2 cellular contexts compared by ENCODE assay signal in the genomic region with DNA sequence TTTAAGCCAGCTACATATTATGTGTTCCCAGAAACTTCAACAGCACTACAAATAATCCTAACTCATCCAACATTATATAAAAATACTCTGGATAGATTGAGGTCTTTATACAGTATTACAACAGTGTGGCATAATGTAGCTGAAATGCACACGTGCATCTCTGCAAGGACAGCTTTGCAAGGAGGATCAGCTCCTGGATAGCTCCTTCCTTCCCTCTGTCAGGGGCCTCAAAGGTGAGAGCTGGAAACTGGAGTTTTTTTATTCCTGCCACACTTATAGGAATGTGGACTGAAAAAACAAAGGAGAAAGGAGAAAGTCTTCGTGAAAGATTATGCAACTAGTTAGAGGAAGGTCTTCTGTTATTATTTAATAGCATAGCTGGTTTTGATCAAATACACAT.
TF ChIP-seq lines count a peak whose summit lies in the region.

No MANE protein-coding gene starts in this region.

TF ChIP-seq in HepG2, 621 proteins besides CTCF, POLR2A, EP300 and RAD21 (continued from another document):
- TF ChIP-seq REST (IDR thresholded peaks at IDR 0.05; ENCODE audit: borderline replicate concordance in 1 of 2, low read depth in 1 of 2, low read length in 2 of 2): 0 out of 4 replicates have a peak, but pooled peaks of 1 of the 2 experiments have one; percentile 64

TF ChIP-seq in WTC11, 78 proteins besides CTCF, POLR2A, EP300 and RAD21 (continued from another document):
- TF ChIP-seq, protein P1, sequence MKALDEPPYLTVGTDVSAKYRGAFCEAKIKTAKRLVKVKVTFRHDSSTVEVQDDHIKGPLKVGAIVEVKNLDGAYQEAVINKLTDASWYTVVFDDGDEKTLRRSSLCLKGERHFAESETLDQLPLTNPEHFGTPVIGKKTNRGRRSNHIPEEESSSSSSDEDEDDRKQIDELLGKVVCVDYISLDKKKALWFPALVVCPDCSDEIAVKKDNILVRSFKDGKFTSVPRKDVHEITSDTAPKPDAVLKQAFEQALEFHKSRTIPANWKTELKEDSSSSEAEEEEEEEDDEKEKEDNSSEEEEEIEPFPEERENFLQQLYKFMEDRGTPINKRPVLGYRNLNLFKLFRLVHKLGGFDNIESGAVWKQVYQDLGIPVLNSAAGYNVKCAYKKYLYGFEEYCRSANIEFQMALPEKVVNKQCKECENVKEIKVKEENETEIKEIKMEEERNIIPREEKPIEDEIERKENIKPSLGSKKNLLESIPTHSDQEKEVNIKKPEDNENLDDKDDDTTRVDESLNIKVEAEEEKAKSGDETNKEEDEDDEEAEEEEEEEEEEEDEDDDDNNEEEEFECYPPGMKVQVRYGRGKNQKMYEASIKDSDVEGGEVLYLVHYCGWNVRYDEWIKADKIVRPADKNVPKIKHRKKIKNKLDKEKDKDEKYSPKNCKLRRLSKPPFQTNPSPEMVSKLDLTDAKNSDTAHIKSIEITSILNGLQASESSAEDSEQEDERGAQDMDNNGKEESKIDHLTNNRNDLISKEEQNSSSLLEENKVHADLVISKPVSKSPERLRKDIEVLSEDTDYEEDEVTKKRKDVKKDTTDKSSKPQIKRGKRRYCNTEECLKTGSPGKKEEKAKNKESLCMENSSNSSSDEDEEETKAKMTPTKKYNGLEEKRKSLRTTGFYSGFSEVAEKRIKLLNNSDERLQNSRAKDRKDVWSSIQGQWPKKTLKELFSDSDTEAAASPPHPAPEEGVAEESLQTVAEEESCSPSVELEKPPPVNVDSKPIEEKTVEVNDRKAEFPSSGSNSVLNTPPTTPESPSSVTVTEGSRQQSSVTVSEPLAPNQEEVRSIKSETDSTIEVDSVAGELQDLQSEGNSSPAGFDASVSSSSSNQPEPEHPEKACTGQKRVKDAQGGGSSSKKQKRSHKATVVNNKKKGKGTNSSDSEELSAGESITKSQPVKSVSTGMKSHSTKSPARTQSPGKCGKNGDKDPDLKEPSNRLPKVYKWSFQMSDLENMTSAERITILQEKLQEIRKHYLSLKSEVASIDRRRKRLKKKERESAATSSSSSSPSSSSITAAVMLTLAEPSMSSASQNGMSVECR (CRISPR knock-in tag; IDR thresholded peaks at IDR 0.05; ENCODE audit: borderline replicate concordance): no peak
- TF ChIP-seq MYBL2 (CRISPR knock-in tag; IDR thresholded peaks at IDR 0.05) (no peak), ZNF396 (CRISPR knock-in tag; IDR thresholded peaks at IDR 0.05; ENCODE audit: borderline replicate concordance) (no peak), CREM (CRISPR knock-in tag; IDR thresholded peaks at IDR 0.05) (no peak), ZBTB43 (CRISPR knock-in tag; IDR thresholded peaks at IDR 0.05) (no peak)
- TF ChIP-seq, protein P2, sequence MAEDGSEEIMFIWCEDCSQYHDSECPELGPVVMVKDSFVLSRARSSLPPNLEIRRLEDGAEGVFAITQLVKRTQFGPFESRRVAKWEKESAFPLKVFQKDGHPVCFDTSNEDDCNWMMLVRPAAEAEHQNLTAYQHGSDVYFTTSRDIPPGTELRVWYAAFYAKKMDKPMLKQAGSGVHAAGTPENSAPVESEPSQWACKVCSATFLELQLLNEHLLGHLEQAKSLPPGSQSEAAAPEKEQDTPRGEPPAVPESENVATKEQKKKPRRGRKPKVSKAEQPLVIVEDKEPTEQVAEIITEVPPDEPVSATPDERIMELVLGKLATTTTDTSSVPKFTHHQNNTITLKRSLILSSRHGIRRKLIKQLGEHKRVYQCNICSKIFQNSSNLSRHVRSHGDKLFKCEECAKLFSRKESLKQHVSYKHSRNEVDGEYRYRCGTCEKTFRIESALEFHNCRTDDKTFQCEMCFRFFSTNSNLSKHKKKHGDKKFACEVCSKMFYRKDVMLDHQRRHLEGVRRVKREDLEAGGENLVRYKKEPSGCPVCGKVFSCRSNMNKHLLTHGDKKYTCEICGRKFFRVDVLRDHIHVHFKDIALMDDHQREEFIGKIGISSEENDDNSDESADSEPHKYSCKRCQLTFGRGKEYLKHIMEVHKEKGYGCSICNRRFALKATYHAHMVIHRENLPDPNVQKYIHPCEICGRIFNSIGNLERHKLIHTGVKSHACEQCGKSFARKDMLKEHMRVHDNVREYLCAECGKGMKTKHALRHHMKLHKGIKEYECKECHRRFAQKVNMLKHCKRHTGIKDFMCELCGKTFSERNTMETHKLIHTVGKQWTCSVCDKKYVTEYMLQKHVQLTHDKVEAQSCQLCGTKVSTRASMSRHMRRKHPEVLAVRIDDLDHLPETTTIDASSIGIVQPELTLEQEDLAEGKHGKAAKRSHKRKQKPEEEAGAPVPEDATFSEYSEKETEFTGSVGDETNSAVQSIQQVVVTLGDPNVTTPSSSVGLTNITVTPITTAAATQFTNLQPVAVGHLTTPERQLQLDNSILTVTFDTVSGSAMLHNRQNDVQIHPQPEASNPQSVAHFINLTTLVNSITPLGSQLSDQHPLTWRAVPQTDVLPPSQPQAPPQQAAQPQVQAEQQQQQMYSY (CRISPR knock-in tag; IDR thresholded peaks at IDR 0.05): no peak
- TF ChIP-seq, protein P3, sequence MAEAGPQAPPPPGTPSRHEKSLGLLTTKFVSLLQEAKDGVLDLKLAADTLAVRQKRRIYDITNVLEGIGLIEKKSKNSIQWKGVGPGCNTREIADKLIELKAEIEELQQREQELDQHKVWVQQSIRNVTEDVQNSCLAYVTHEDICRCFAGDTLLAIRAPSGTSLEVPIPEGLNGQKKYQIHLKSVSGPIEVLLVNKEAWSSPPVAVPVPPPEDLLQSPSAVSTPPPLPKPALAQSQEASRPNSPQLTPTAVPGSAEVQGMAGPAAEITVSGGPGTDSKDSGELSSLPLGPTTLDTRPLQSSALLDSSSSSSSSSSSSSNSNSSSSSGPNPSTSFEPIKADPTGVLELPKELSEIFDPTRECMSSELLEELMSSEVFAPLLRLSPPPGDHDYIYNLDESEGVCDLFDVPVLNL (CRISPR knock-in tag; IDR thresholded peaks at IDR 0.05; ENCODE audit: borderline replicate concordance, low read depth): no peak
- TF ChIP-seq, protein P4, sequence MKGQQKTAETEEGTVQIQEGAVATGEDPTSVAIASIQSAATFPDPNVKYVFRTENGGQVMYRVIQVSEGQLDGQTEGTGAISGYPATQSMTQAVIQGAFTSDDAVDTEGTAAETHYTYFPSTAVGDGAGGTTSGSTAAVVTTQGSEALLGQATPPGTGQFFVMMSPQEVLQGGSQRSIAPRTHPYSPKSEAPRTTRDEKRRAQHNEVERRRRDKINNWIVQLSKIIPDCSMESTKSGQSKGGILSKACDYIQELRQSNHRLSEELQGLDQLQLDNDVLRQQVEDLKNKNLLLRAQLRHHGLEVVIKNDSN (CRISPR knock-in tag; IDR thresholded peaks at IDR 0.05): no peak
